ENCODE assay signal across 8 cellular contexts in genomic region chr7:102543596-102543995, GRCh38. TPM values are rescaled to one million over a fixed set of nuclear protein-coding genes. Genes with fewer than 3 reads are reported as not detected.
DNase-seq lines count a peak whose midpoint lies in the region; ATAC-seq, FAIRE-seq and TF ChIP-seq lines count a peak whose summit lies in the region.
"Not testable (repeated sequence)": the region's sequence is repeated elsewhere in the genome, so short reads cannot be mapped to it uniquely, and the experiment has no call there.

Gene UPK3BL2, minus strand, starts transcription at chr7:102543696. Its CDS starts 60 bp downstream, at chr7:102543636.

- no CpG with 5 or more reads among the region's 8 CpGs for WGBS in HepG2 (ENCODE audit: low lambda C conversion rate)

- TF ChIP-seq EP300 in HepG2 (IDR thresholded peaks at IDR 0.05; ENCODE audit: low read depth in 2 of 2, low read length in 2 of 2); HepG2 (CRISPR knock-in tag; IDR thresholded peaks at IDR 0.05; ENCODE audit: borderline replicate concordance): not testable (repeated sequence)

- POLR2A ChIA-PET in Caco-2 (lab: Charles Lee); activated CD4-positive, alpha-beta T cell treated with anti-CD3 and anti-CD28 coated beads, Interleukin-2, amount 10 ng/mL, durations not matched to agents 7 days and 5 days (lab: Charles Lee); activated naive CD8-positive, alpha-beta T cell treated with anti-CD3 and anti-CD28 coated beads, Interleukin-2, amount 10 ng/mL, durations not matched to agents 7 days and 5 days (lab: Charles Lee); HepG2 (lab: Yijun Ruan, JAX): not testable (repeated sequence)

- not testable (repeated sequence) for H3K4me3 ChIP-seq in Caco-2 (ENCODE audit: low read depth, low read length); Peyer's patch; HepG2 (replicated peaks in 1 of 3; ENCODE audit: insufficient read depth in 1 of 3, low read depth in 2 of 3, low read length in 3 of 3); upper lobe of right lung

- not testable (repeated sequence) for TF ChIP-seq CTCF in Caco-2 (IDR thresholded peaks at IDR 0.05; ENCODE audit: insufficient read depth in 1 of 2, low read depth in 1 of 2, low read length in 1 of 2, severe bottlenecking in 1 of 2, unreplicated experiment in 1 of 2); Peyer's patch (IDR thresholded peaks at IDR 0.05); HepG2 (CRISPR knock-in tag; IDR thresholded peaks at IDR 0.05); upper lobe of right lung (IDR thresholded peaks at IDR 0.05)

- H3K4me3 Mint-ChIP-seq in Caco-2 (ENCODE audit: unreplicated experiment); activated CD4-positive, alpha-beta T cell treated with anti-CD3 and anti-CD28 coated beads, Interleukin-2, amount 10 ng/mL, durations not matched to agents 7 days and 5 days; activated naive CD8-positive, alpha-beta T cell treated with anti-CD3 and anti-CD28 coated beads, Interleukin-2, amount 10 ng/mL, durations not matched to agents 7 days and 5 days; natural killer cell treated with Interleukin-12 subunit alpha and Interleukin-12 subunit beta and Interleukin-15 and Interleukin-18, amount 100 ng/mL, for 72 hours: not testable (repeated sequence)

- FAIRE-seq in HepG2 (lab: Jason Lieb, UNC), result not testable (repeated sequence)

- in situ Hi-C loops in HepG2 (cut with HindIII; ENCODE audit: extremely low pct_ligation_motif_present, low pct_unique_long_range_greater_than_20kb), result not testable (repeated sequence)

- not testable (repeated sequence) for H4K20me1 ChIP-seq in HepG2 (ENCODE audit: insufficient read depth, low read length)

- not testable (repeated sequence) for H3K4me1 ChIP-seq in Caco-2; Peyer's patch; HepG2 (ENCODE audit: insufficient read depth, low read length); upper lobe of right lung

- not testable (repeated sequence) for H3K36me3 Mint-ChIP-seq in Caco-2 (ENCODE audit: insufficient read depth, unreplicated experiment); activated CD4-positive, alpha-beta T cell treated with anti-CD3 and anti-CD28 coated beads, Interleukin-2, amount 10 ng/mL, durations not matched to agents 7 days and 5 days (ENCODE audit: low read depth); activated naive CD8-positive, alpha-beta T cell treated with anti-CD3 and anti-CD28 coated beads, Interleukin-2, amount 10 ng/mL, durations not matched to agents 7 days and 5 days; natural killer cell treated with Interleukin-12 subunit alpha and Interleukin-12 subunit beta and Interleukin-15 and Interleukin-18, amount 100 ng/mL, for 72 hours

- not testable (repeated sequence) for TF ChIP-seq RAD21 in HepG2 (CRISPR knock-in tag; IDR thresholded peaks at IDR 0.05)

- not testable (repeated sequence) for H3K79me2 ChIP-seq in HepG2 (ENCODE audit: insufficient read depth, low read length)

- intact Hi-C loops in Caco-2 (cut with micrococcal nuclease; ENCODE audit: unreplicated experiment); HepG2 (cut with micrococcal nuclease; ENCODE audit: unreplicated experiment); upper lobe of right lung (cut with DNase I): not testable (repeated sequence)

- not testable (repeated sequence) for H3K27me3 Mint-ChIP-seq in Caco-2 (ENCODE audit: insufficient read depth, unreplicated experiment); activated CD4-positive, alpha-beta T cell treated with anti-CD3 and anti-CD28 coated beads, Interleukin-2, amount 10 ng/mL, durations not matched to agents 7 days and 5 days; activated naive CD8-positive, alpha-beta T cell treated with anti-CD3 and anti-CD28 coated beads, Interleukin-2, amount 10 ng/mL, durations not matched to agents 7 days and 5 days; natural killer cell treated with Interleukin-12 subunit alpha and Interleukin-12 subunit beta and Interleukin-15 and Interleukin-18, amount 100 ng/mL, for 72 hours

- not testable (repeated sequence) for H3K9ac ChIP-seq in HepG2 (ENCODE audit: insufficient read depth, low read depth, low read length)

- not testable (repeated sequence) for BruUV-seq in Caco-2 (replicated peaks; lab: Mats Ljungman, UMichigan)
- TSS peak; percentile 36 for BruUV-seq in HepG2 (replicated peaks; lab: Mats Ljungman, UMichigan)

- H3K4me1 Mint-ChIP-seq in Caco-2 (ENCODE audit: low read depth, unreplicated experiment); activated CD4-positive, alpha-beta T cell treated with anti-CD3 and anti-CD28 coated beads, Interleukin-2, amount 10 ng/mL, durations not matched to agents 7 days and 5 days; activated naive CD8-positive, alpha-beta T cell treated with anti-CD3 and anti-CD28 coated beads, Interleukin-2, amount 10 ng/mL, durations not matched to agents 7 days and 5 days; natural killer cell treated with Interleukin-12 subunit alpha and Interleukin-12 subunit beta and Interleukin-15 and Interleukin-18, amount 100 ng/mL, for 72 hours (ENCODE audit: low read depth in 2 of 2): not testable (repeated sequence)

- H3K27me3 ChIP-seq in Caco-2 (replicated peaks; ENCODE audit: control insufficient read depth, insufficient read depth, low read length); Peyer's patch; HepG2 (ENCODE audit: control insufficient read depth in 1 of 2, insufficient read depth in 2 of 2, low read length in 2 of 2); upper lobe of right lung: not testable (repeated sequence)

- not testable (repeated sequence) for H3K9me3 ChIP-seq in Caco-2; Peyer's patch; HepG2 (ENCODE audit: low read length); upper lobe of right lung

- not testable (repeated sequence) for TF ChIP-seq POLR2A in Peyer's patch (IDR thresholded peaks at IDR 0.05); HepG2 (IDR thresholded peaks at IDR 0.05; ENCODE audit: insufficient read depth in 1 of 2, low read depth in 2 of 2, low read length in 2 of 2)

- H3K4me2 ChIP-seq in HepG2 (ENCODE audit: low read depth, low read length), result not testable (repeated sequence)

- not testable (repeated sequence) for H2AFZ ChIP-seq in HepG2 (ENCODE audit: low read length)

- ATAC-seq in activated naive CD8-positive, alpha-beta T cell treated with anti-CD3 and anti-CD28 coated beads, Interleukin-2, amount 10 ng/mL, durations not matched to agents 7 days and 5 days (ENCODE audit: low read depth); HepG2; natural killer cell treated with Interleukin-12 subunit alpha and Interleukin-12 subunit beta and Interleukin-15 and Interleukin-18, amount 100 ng/mL, for 72 hours: not testable (repeated sequence)
- ATAC-seq in esophagus mucosa (peak; percentile 74), upper lobe of right lung (peak; percentile 31)

- H3K27ac ChIP-seq in Peyer's patch; HepG2 (ENCODE audit: extremely low read length, insufficient read depth, low read length); upper lobe of right lung: not testable (repeated sequence)

- CTCF ChIA-PET in Caco-2 (lab: Charles Lee); activated CD4-positive, alpha-beta T cell treated with anti-CD3 and anti-CD28 coated beads, Interleukin-2, amount 10 ng/mL, durations not matched to agents 7 days and 5 days (lab: Charles Lee); HepG2 (lab: Yijun Ruan, JAX; ENCODE audit: low intra/inter-chr PET ratio, low total read pairs): not testable (repeated sequence)

- not testable (repeated sequence) for H3K9me3 Mint-ChIP-seq in Caco-2 (ENCODE audit: unreplicated experiment); activated CD4-positive, alpha-beta T cell treated with anti-CD3 and anti-CD28 coated beads, Interleukin-2, amount 10 ng/mL, durations not matched to agents 7 days and 5 days; activated naive CD8-positive, alpha-beta T cell treated with anti-CD3 and anti-CD28 coated beads, Interleukin-2, amount 10 ng/mL, durations not matched to agents 7 days and 5 days; natural killer cell treated with Interleukin-12 subunit alpha and Interleukin-12 subunit beta and Interleukin-15 and Interleukin-18, amount 100 ng/mL, for 72 hours

- H3K27ac Mint-ChIP-seq in Caco-2 (ENCODE audit: unreplicated experiment); activated CD4-positive, alpha-beta T cell treated with anti-CD3 and anti-CD28 coated beads, Interleukin-2, amount 10 ng/mL, durations not matched to agents 7 days and 5 days; activated naive CD8-positive, alpha-beta T cell treated with anti-CD3 and anti-CD28 coated beads, Interleukin-2, amount 10 ng/mL, durations not matched to agents 7 days and 5 days; natural killer cell treated with Interleukin-12 subunit alpha and Interleukin-12 subunit beta and Interleukin-15 and Interleukin-18, amount 100 ng/mL, for 72 hours: not testable (repeated sequence)

- not testable (repeated sequence) for DNase-seq in Caco-2; Peyer's patch; activated CD4-positive, alpha-beta T cell treated with anti-CD3 and anti-CD28 coated beads, Interleukin-2, amount 10 ng/mL, durations not matched to agents 7 days and 5 days; activated naive CD8-positive, alpha-beta T cell treated with anti-CD3 and anti-CD28 coated beads, Interleukin-2, amount 10 ng/mL, durations not matched to agents 7 days and 5 days; HepG2 (ENCODE audit: low spot score); natural killer cell treated with Interleukin-12 subunit alpha and Interleukin-12 subunit beta and Interleukin-15 and Interleukin-18, amount 100 ng/mL, for 72 hours (ENCODE audit: low spot score); upper lobe of right lung

- H3K36me3 ChIP-seq in Caco-2 (ENCODE audit: control insufficient read depth, insufficient read depth, low read length); Peyer's patch; HepG2 (replicated peaks in 1 of 2; ENCODE audit: control insufficient read depth in 1 of 2, insufficient read depth in 2 of 2, low read length in 2 of 2); upper lobe of right lung: not testable (repeated sequence)

RNA-seq across cellular contexts. Expression of gene UPK3BL2, which starts in this region (rescaled TPM):
- total RNA-seq in Caco-2 (2022), result 9.3 and 11.2 TPM in 2 replicates
- total RNA-seq in Peyer's patch, result 10 to 100 TPM; 12.6 to 43.9 (median 26.9) TPM
- total RNA-seq in activated CD4-positive, alpha-beta T cell treated with anti-CD3 and anti-CD28 coated beads, Interleukin-2, amount 10 ng/mL, durations not matched to agents 7 days and 5 days, result 10 to 100 TPM; 44.9 to 52.4 TPM
- 10 to 100 TPM; 20.5 to 20.7 TPM for total RNA-seq in activated naive CD8-positive, alpha-beta T cell treated with anti-CD3 and anti-CD28 coated beads, Interleukin-2, amount 10 ng/mL, durations not matched to agents 7 days and 5 days
- 88.8 TPM for total RNA-seq in esophagus mucosa
- 0.79 and 2.4 TPM in 2 replicates for total RNA-seq in HepG2 (2016; rRNA removed; fragmentation: Illumina TruSeq; extraction: Trizol)
- total RNA-seq in HepG2 (2016; cell fraction: cytosol; rRNA removed; fragmentation: Illumina TruSeq; extraction: Trizol; ENCODE audit: low read depth), result not detected in 2 replicates
- 0.19 and 2.9 TPM in 2 replicates for total RNA-seq in HepG2 (2016; cell fraction: insoluble cytoplasmic fraction; rRNA removed; fragmentation: Illumina TruSeq; extraction: Trizol)
- total RNA-seq in HepG2 (2016; cell fraction: membrane; rRNA removed; fragmentation: Illumina TruSeq; extraction: Trizol), result 0.76 and 1.4 TPM in 2 replicates
- 3.6 and 5.2 TPM in 2 replicates for total RNA-seq in HepG2 (2016; cell fraction: nucleus; rRNA removed; fragmentation: Illumina TruSeq; extraction: Trizol)
- 7.9 and 8.9 TPM in 2 replicates for polyA plus RNA-seq in HepG2 (2011; rRNA removed)
- polyA plus RNA-seq in HepG2 (2011; cell fraction: cytosol; rRNA removed), result 0.47 and 2.3 TPM in 2 replicates
- 58.1 and 79.8 TPM in 2 replicates for polyA plus RNA-seq in HepG2 (2011; cell fraction: nucleus; rRNA removed)
- 1.6 and 3.4 TPM in 2 replicates for polyA plus RNA-seq in HepG2 (2012)
- not detected in 2 replicates for polyA plus RNA-seq in HepG2 (2016; cell fraction: cytosol; fragmentation: Illumina TruSeq; extraction: Trizol; ENCODE audit: low read depth)
- 1.2 and 1.4 TPM in 2 replicates for polyA plus RNA-seq in HepG2 (2016; cell fraction: insoluble cytoplasmic fraction; fragmentation: Illumina TruSeq; extraction: Trizol; ENCODE audit: low read depth)
- polyA plus RNA-seq in HepG2 (2016; cell fraction: membrane; fragmentation: Illumina TruSeq; extraction: Trizol; ENCODE audit: low read depth), result 0.64 and 1.2 TPM in 2 replicates
- polyA plus RNA-seq in HepG2 (2016; cell fraction: nucleus; fragmentation: Illumina TruSeq; extraction: Trizol; ENCODE audit: insufficient read depth, low read depth), result 45.6 and 53.1 TPM in 2 replicates
- 3.9 and 11.5 TPM in 2 replicates for polyA minus RNA-seq in HepG2 (2011; rRNA and poly(A)+ RNA removed; ENCODE audit: low replicate concordance)
- polyA minus RNA-seq in HepG2 (2011; cell fraction: cytosol; rRNA and poly(A)+ RNA removed), result 1.3 TPM in 1 of 2 replicates, not detected in the other
- 3.0 and 3.2 TPM in 2 replicates for polyA minus RNA-seq in HepG2 (2011; cell fraction: nucleus; rRNA and poly(A)+ RNA removed)
- total RNA-seq in natural killer cell treated with Interleukin-12 subunit alpha and Interleukin-12 subunit beta and Interleukin-15 and Interleukin-18, amount 100 ng/mL, for 72 hours, result 100 to 1,000 TPM in 1 of 2 donors, 10 to 100 TPM in 1; 26.2 to 105 TPM
- 19.3 TPM for total RNA-seq in upper lobe of right lung
